1 cellular context compared by ENCODE assay signal in genomic region chr9:20280330-20280729, GRCh38.
TF ChIP-seq lines count a peak whose summit lies in the region.

No MANE protein-coding gene starts in this region.

TF ChIP-seq in IMR-90, 13 proteins besides CTCF, POLR2A, EP300 and RAD21 (continued from another document):
- no peak for TF ChIP-seq NFE2L2 (IDR thresholded peaks at IDR 0.05; ENCODE audit: low read depth, low read length)
